In the genomic region with DNA sequence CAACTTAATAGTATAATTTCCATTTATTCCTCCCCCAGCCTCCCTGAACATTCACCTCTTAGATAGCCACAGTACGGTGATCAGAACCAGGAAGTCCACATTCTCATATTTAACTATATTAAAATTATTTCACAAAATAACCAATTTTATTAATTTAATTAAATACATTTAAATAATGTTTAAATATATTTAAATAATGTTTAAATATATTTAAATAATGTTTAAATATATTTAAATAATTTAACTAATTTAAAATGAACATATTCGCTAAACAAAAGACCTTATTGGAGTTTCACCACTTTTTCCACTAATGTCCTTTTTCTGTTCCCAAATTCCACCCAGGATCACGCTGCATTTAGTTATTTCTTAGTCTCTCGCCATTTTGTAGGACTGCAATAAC, we compare ENCODE assay signal across 3 cellular contexts. TPM values are rescaled to one million over a fixed set of nuclear protein-coding genes. Genes with fewer than 3 reads are reported as not detected.
"Had no signal": no experiment of that assay in that cellular context is flagged by ENCODE, and none has a peak within 500 bp of the region (broad histone marks: within the 10 kb centered on the region; RNA-seq: fewer than 3 reads in every experiment).

No MANE protein-coding gene starts in this region.

RNA-seq across cellular contexts. Expression of a gene that starts 12.5 kb away (rescaled TPM):
- total RNA-seq: GM23338, H4, H7 had no signal
